ENCODE assay signal across 8 cellular contexts in the genomic region with DNA sequence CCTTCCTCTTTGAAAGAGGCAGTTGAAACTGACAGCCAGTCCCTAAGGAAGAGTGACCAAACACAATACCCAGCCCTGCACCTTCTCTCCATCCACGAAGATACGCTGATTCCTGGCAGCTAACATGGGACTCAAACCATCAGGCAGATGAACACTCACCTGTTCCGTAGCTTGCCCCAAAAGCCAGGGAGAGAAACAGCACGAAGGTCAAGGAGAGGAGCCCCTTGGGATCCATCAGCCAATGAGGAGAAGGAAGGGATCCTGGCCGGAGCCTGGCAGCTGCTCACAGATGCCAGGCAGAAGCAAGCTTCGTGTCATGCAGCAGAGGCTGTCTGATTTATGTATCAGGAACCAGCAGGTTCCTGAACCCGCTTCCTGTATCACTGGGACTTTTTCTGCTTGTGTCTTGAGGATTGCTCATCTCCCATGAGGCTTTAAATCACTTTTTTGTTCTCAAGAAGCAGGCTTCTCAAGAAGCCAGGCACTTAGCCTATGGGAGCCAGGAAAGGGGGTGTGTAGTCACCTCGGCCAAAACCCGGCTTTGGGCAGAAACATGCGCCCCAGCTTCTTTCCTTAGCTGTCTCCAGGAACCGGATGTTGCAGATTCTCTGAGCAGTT. TPM values are rescaled to one million over a fixed set of nuclear protein-coding genes. Genes with fewer than 3 reads are reported as not detected.
A peak's percentile ranks its signal among the peaks of the same experiment; 100 is the strongest.
DNase-seq lines count a peak whose midpoint lies in the region; ATAC-seq and TF ChIP-seq lines count a peak whose summit lies in the region.

A gene with protein sequence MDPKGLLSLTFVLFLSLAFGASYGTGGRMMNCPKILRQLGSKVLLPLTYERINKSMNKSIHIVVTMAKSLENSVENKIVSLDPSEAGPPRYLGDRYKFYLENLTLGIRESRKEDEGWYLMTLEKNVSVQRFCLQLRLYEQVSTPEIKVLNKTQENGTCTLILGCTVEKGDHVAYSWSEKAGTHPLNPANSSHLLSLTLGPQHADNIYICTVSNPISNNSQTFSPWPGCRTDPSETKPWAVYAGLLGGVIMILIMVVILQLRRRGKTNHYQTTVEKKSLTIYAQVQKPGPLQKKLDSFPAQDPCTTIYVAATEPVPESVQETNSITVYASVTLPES (minus strand): TSS at position 334 of the 618 bp plus-strand sequence. CDS start 99 bp downstream, at position 235.

- CTCF ChIA-PET in MCF 10A (lab: Yijun Ruan, JAX) = interaction anchor here (0.6 to 1.5 kb wide), 5 partner anchors 13 to 1150 kb away, joined by 3 to 4 read pairs (median 4); no protein-coding TSS in a partner anchor

- peak within 1 kb of the TSS; percentile 7 to 54; a peak in 3 of 4 replicates for H3K4me3 ChIP-seq in DND-41 (ENCODE audit: low read depth in 1 of 2, low read length in 2 of 2)
- peak within 1 kb of the TSS; percentile 75 for H3K4me3 ChIP-seq in thymus (ENCODE audit: low read length)
- H3K4me3 ChIP-seq in gastrocnemius medialis = no peak within 1 kb of the TSS

- H3K79me2 ChIP-seq in DND-41 (ENCODE audit: insufficient read depth, low read length) = no peaks in the 10 kb centered on the region

- H3K4me1 Mint-ChIP-seq in MCF 10A (ENCODE audit: insufficient read depth, unreplicated experiment) = no peaks in the 10 kb centered on the region

- no peak within 1 kb of the TSS for H3K27ac Mint-ChIP-seq in MCF 10A (ENCODE audit: low read depth, unreplicated experiment)

- H3K27me3 ChIP-seq in DND-41 (ENCODE audit: insufficient read depth, low read length, poor library complexity) (no peaks in the 10 kb centered on the region), thymus (ENCODE audit: control insufficient read depth, insufficient read depth) (no peaks in the 10 kb centered on the region), gastrocnemius medialis (no peaks in the 10 kb centered on the region)

- in situ Hi-C loops in gastrocnemius medialis (cut with MboI; ENCODE audit: low sequenced_read_pairs in 4 of 4) = no loop called here

- H3K9me3 ChIP-seq in DND-41 (ENCODE audit: insufficient read depth, low read length, severe bottlenecking) = no peaks in the 10 kb centered on the region
- no peaks in the 10 kb centered on the region for H3K9me3 ChIP-seq in thymus (ENCODE audit: control insufficient read depth)
- no peaks in the 10 kb centered on the region for H3K9me3 ChIP-seq in gastrocnemius medialis

- WGBS in thymus = 21% methylated on average over 11 of the region's 11 CpGs

- no peaks in the 10 kb centered on the region for H3K27me3 Mint-ChIP-seq in MCF 10A (ENCODE audit: insufficient read depth, unreplicated experiment)

- no peak for TF ChIP-seq CTCF in DND-41 (IDR thresholded peaks at IDR 0.05; ENCODE audit: borderline replicate concordance, extremely low read depth, low read length, poor library complexity, severe bottlenecking)
- no peak for TF ChIP-seq CTCF in MCF 10A (IDR thresholded peaks at IDR 0.05; ENCODE audit: unreplicated experiment)
- no peak for TF ChIP-seq CTCF in gastrocnemius medialis (IDR thresholded peaks at IDR 0.05 in 4 of 5, conservative IDR thresholded peaks at IDR 0.05 in 1 of 5)

- POLR2A ChIA-PET in MCF 10A (lab: Yijun Ruan, JAX) = no interaction called here

- ATAC-seq in DND-41 (ENCODE audit: insufficient read depth, low read depth) (peak; percentile 81), GM19468 (IDR thresholded peaks at IDR 0.05; ENCODE audit: extremely low read depth, unreplicated experiment) (peak; percentile 42), gastrocnemius medialis (no peak)

- H3K4me3 Mint-ChIP-seq in MCF 10A (ENCODE audit: unreplicated experiment) = no peak within 1 kb of the TSS

- H3K27ac ChIP-seq in DND-41 (ENCODE audit: low read length) (peak within 1 kb of the TSS; percentile 75), thymus (ENCODE audit: low read depth) (peak within 1 kb of the TSS; percentile 84), gastrocnemius medialis (no peak within 1 kb of the TSS)

- H3K36me3 Mint-ChIP-seq in MCF 10A (ENCODE audit: insufficient read depth, unreplicated experiment) = peaks cover 6% of the 10 kb centered on the region

- TF ChIP-seq POLR2A in gastrocnemius medialis (IDR thresholded peaks at IDR 0.05) = no peak

- H4K20me1 ChIP-seq in DND-41 (ENCODE audit: insufficient read depth, low read length) = no peaks in the 10 kb centered on the region

- DNase-seq in DND-41 (peak; percentile 45), LHCN-M2 (ENCODE audit: low read depth) (peak; percentile 86), MCF 10A (ENCODE audit: unreplicated experiment) (peak; percentile 16), dedifferentiated amniotic fluid mesenchymal stem cell (ENCODE audit: extremely low spot score) (no peak), hippocampal formation (lab: John Stamatoyannopoulos, UW) (no peak), gastrocnemius medialis (no peak)

- BruUV-seq in MCF 10A (replicated peaks; lab: Mats Ljungman, UMichigan) = no TSS peak

- H3K9ac ChIP-seq in DND-41 (ENCODE audit: low read depth, low read length) = peak within 1 kb of the TSS; percentile 42

- H3K36me3 ChIP-seq in DND-41 (ENCODE audit: insufficient read depth, low read length) (no peaks in the 10 kb centered on the region), thymus (ENCODE audit: control insufficient read depth, insufficient read depth) (peaks cover 5% of the 10 kb centered on the region), gastrocnemius medialis (no peaks in the 10 kb centered on the region)

- peak within 1 kb of the TSS; percentile 61 for H3K4me2 ChIP-seq in DND-41 (ENCODE audit: insufficient read depth, low read length)

- H2AFZ ChIP-seq in DND-41 (ENCODE audit: low read depth, low read length) = peak within 1 kb of the TSS; percentile 74

- peaks cover 38% of the 10 kb centered on the region for H3K4me1 ChIP-seq in DND-41 (ENCODE audit: insufficient read depth, low read length)
- peaks cover 9% of the 10 kb centered on the region for H3K4me1 ChIP-seq in thymus (ENCODE audit: control insufficient read depth, insufficient read depth, low read length)
- no peaks in the 10 kb centered on the region for H3K4me1 ChIP-seq in gastrocnemius medialis

- intact Hi-C loops in MCF 10A (cut with micrococcal nuclease) (no loop called here), gastrocnemius medialis (cut with DNase I; ENCODE audit: low total_unique reads) (no loop called here)

- H3K9me3 Mint-ChIP-seq in MCF 10A (ENCODE audit: unreplicated experiment) = no peaks in the 10 kb centered on the region

RNA-seq across cellular contexts. Expression of the gene that starts here (rescaled TPM):
- total RNA-seq in LHCN-M2 (2014; rRNA removed) (0.38 TPM in 1 of 2 replicates, not detected in the other), MCF 10A (2022) (not detected in 2 replicates), gastrocnemius medialis (not detected)
- polyA plus RNA-seq in LHCN-M2 (2012) = 0.09 TPM
- polyA plus RNA-seq in thymus = 115 TPM

Comparison
In these comparisons a context has a peak if more than half of its experiments do, and no peak if none do; other contexts are left out.
1. Peak in DNase-seq in LHCN-M2; RNA of the gene not detected or under 1 TPM.
2. Peak in DNase-seq in MCF 10A; RNA of the gene not detected or under 1 TPM.
3. ATAC-seq: peak in DND-41 (single experiment) and GM19468 (single experiment); none in gastrocnemius medialis (0 of 2).
4. H3K27ac ChIP-seq: peak in DND-41 (single experiment) and thymus (single experiment); none in gastrocnemius medialis (0 of 4).
5. H3K4me3 ChIP-seq: peak in DND-41 (2 of 2) and thymus (single experiment); none in gastrocnemius medialis (0 of 4).